Comparison of ENCODE assay signal across 21 cellular contexts in genomic region chr11:123264431-123264780, GRCh38.
DNase-seq lines count a peak whose midpoint lies in the region; ATAC-seq, FAIRE-seq and TF ChIP-seq lines count a peak whose summit lies in the region.
"Had no signal": no experiment of that assay in that cellular context is flagged by ENCODE, and none has a peak within 500 bp of the region (broad histone marks: within the 10 kb centered on the region; RNA-seq: fewer than 3 reads in every experiment).

No MANE protein-coding gene starts in this region.

- no TSS peak for BruUV-seq in GM12878 (replicated peaks; lab: Mats Ljungman, UMichigan)

- POLR2A ChIA-PET in GM12878 (lab: Charles Lee), result no interaction called here

- peak; percentile 12 for ATAC-seq in GM18907 (IDR thresholded peaks at IDR 0.05; ENCODE audit: unreplicated experiment)
- ATAC-seq in HG03159 (IDR thresholded peaks at IDR 0.05; ENCODE audit: unreplicated experiment), result peak; percentile 15
- peak; percentile 28 for ATAC-seq in GM12878
- ATAC-seq: K562 had no signal

- intact Hi-C loops in GM12878 (cut with micrococcal nuclease; ENCODE audit: unreplicated experiment) (loop anchor here (5.0 kb wide), 1 partner anchor 152 kb away; no protein-coding TSS in a partner anchor), ascending aorta (cut with DNase I) (loop anchor here (5.0 kb wide), 1 partner anchor 162 kb away; no protein-coding TSS in a partner anchor)

- no peaks in the 10 kb centered on the region for H3K27me3 ChIP-seq in BLaER1 treated with 17β-estradiol and CSF1 and Interleukin-3, amounts not matched to agents 10 nM and 100 nM
- H3K27me3 ChIP-seq in GM12878 (replicated peaks in 1 of 2; ENCODE audit: control insufficient read depth in 2 of 2, insufficient read depth in 2 of 2, low read length in 1 of 2) (no peaks in the 10 kb centered on the region), ascending aorta (no peaks in the 10 kb centered on the region), Peyer's patch (no peaks in the 10 kb centered on the region)
- H3K27me3 ChIP-seq: pancreas had no signal

- TF ChIP-seq POLR2A in GM12878 (IDR thresholded peaks at IDR 0.05; ENCODE audit: low read depth, low read length), result no peak
- TF ChIP-seq POLR2A in H54 (IDR thresholded peaks at IDR 0.05; ENCODE audit: low read depth, low read length), result no peak
- TF ChIP-seq POLR2A in Peyer's patch (IDR thresholded peaks at IDR 0.05), result no peak

- 0 out of 22 replicates have a peak, but pooled peaks cover 0 to 3% (median 0%) of the 10 kb centered on the region in 11 experiments for H3K36me3 ChIP-seq in BLaER1 treated with 17β-estradiol and CSF1 and Interleukin-3, amounts not matched to agents 10 nM and 100 nM
- H3K36me3 ChIP-seq in GM12878 (ENCODE audit: control insufficient read depth in 2 of 2, insufficient read depth in 2 of 2, low read length in 1 of 2), result no peaks in the 10 kb centered on the region
- no peaks in the 10 kb centered on the region for H3K36me3 ChIP-seq in ascending aorta
- H3K36me3 ChIP-seq in Peyer's patch, result no peaks in the 10 kb centered on the region
- H3K36me3 ChIP-seq: pancreas had no signal

- WGBS in GM12878 (ENCODE audit: insufficient coverage, insufficient replicate concordance, low lambda C conversion rate, missing lambda C conversion rate), result 4% methylated on average over 3 of the region's 3 CpGs

- peaks cover 11 to 30% (median 24%) of the 10 kb centered on the region in 11 experiments for H3K9me3 ChIP-seq in BLaER1 treated with 17β-estradiol and CSF1 and Interleukin-3, amounts not matched to agents 10 nM and 100 nM (replicated peaks in 1 of 11)
- no peaks in the 10 kb centered on the region for H3K9me3 ChIP-seq in GM12878 (replicated peaks; ENCODE audit: control insufficient read depth, insufficient read depth, low read length)
- no peaks in the 10 kb centered on the region for H3K9me3 ChIP-seq in ascending aorta
- H3K9me3 ChIP-seq in Peyer's patch, result no peaks in the 10 kb centered on the region
- H3K9me3 ChIP-seq: pancreas had no signal

- H3K79me2 ChIP-seq in GM12878 (ENCODE audit: control insufficient read depth, insufficient read depth, low read length), result no peaks in the 10 kb centered on the region

- no peaks in the 10 kb centered on the region for H4K20me1 ChIP-seq in BLaER1 treated with 17β-estradiol and CSF1 and Interleukin-3, amounts not matched to agents 10 nM and 100 nM
- no peaks in the 10 kb centered on the region for H4K20me1 ChIP-seq in GM12878 (ENCODE audit: control insufficient read depth, insufficient read depth)

- SMC1A ChIA-PET in GM12878 (lab: Charles Lee; ENCODE audit: uncharacterized antibody, unreplicated experiment), result interaction anchor here (1.0 to 1.3 kb wide), 3 partner anchors 35 to 215 kb away, joined by 3 to 4 read pairs (median 4); no protein-coding TSS in a partner anchor

- RAD21 ChIA-PET in GM12878 (lab: Charles Lee; ENCODE audit: unreplicated experiment), result interaction anchor here (2.1 kb wide), 1 partner anchor 143 kb away, joined by 10 read pairs; no protein-coding TSS in a partner anchor

- DNase-seq in GM12878 (ENCODE audit: low read depth, low spot score) (no peak), ascending aorta (ENCODE audit: low spot score in 2 of 2) (no peak), ACHN (no peak), H54 (ENCODE audit: insufficient read length, low spot score) (no peak), Peyer's patch (no peak)
- DNase-seq: activated CD4-positive, alpha-beta T cell treated with anti-CD3 and anti-CD28 coated beads for 48 hours; activated naive CD4-positive, alpha-beta T cell; CD4-positive, alpha-beta T cell; DMS53; NCI-H1092; NCI-H2107; NCI-H82; stimulated activated CD4-positive, alpha-beta T cell treated with anti-CD3 and anti-CD28 coated beads, Interleukin-2, amount 100 ng/mL, for 24 hours; SW 1271 had no signal

- no peak for FAIRE-seq in GM12878 (lab: Jason Lieb, UNC)
- FAIRE-seq in H54 (lab: Jason Lieb, UNC), result no peak
- FAIRE-seq: islet of Langerhans, K562, pancreas, TTC549 had no signal

- peaks cover 37 to 86% (median 77%) of the 10 kb centered on the region in 10 experiments for H3K4me1 ChIP-seq in BLaER1 treated with 17β-estradiol and CSF1 and Interleukin-3, amounts not matched to agents 10 nM and 100 nM
- H3K4me1 ChIP-seq in GM12878 (ENCODE audit: control insufficient read depth, insufficient read depth, low read length), result peaks cover 20% of the 10 kb centered on the region
- H3K4me1 ChIP-seq in ascending aorta, result no peaks in the 10 kb centered on the region
- H3K4me1 ChIP-seq in Peyer's patch, result no peaks in the 10 kb centered on the region

- peak overlapping the region; percentile 7 to 97 (median 91); a peak in 21 of 22 replicates for H3K27ac ChIP-seq in BLaER1 treated with 17β-estradiol and CSF1 and Interleukin-3, amounts not matched to agents 10 nM and 100 nM
- H3K27ac ChIP-seq in GM12878 (ENCODE audit: control insufficient read depth, insufficient read depth) (peak overlapping the region; percentile 53; the same call in 1 of the 2 replicates), ascending aorta (no peak overlapping the region), Peyer's patch (no peak overlapping the region)
- H3K27ac ChIP-seq: pancreas had no signal

- CTCF ChIA-PET in GM12878 (lab: Yijun Ruan, JAX), result interaction anchor here (0.6 to 4.0 kb wide), 3 partner anchors 18 to 211 kb away, joined by 3 to 62 read pairs (median 6); no protein-coding TSS in a partner anchor

- TF ChIP-seq CTCF in GM12878 (IDR thresholded peaks at IDR 0.05 in 2 of 3, conservative IDR thresholded peaks at IDR 0.05 in 1 of 3; ENCODE audit: control insufficient read depth in 2 of 3, extremely low read depth in 1 of 3, insufficient read depth in 1 of 3, low read depth in 3 of 3, low read length in 3 of 3) (no peak), ascending aorta (IDR thresholded peaks at IDR 0.05) (no peak), Peyer's patch (IDR thresholded peaks at IDR 0.05) (no peak)

- H3K4me3 ChIP-seq in BLaER1 treated with 17β-estradiol and CSF1 and Interleukin-3, amounts not matched to agents 10 nM and 100 nM, result peak overlapping the region; percentile 41 to 61 (median 54); a peak in 17 of 20 replicates
- H3K4me3 ChIP-seq in GM12878, result 0 out of 2 replicates have a peak overlapping the region, but pooled peaks have one; percentile 39
- H3K4me3 ChIP-seq in ascending aorta, result no peak overlapping the region
- no peak overlapping the region for H3K4me3 ChIP-seq in Peyer's patch
- H3K4me3 ChIP-seq: K562, pancreas had no signal

- in situ Hi-C loops in GM12878 (cut with MboI), result no loop called here
- in situ Hi-C loops in ACHN (cut with HindIII; ENCODE audit: low pct_ligation_motif_present, low pct_unique_long_range_greater_than_20kb, low sequenced_read_pairs), result loop anchor here (10.0 kb wide), 1 partner anchor 160 kb away; no protein-coding TSS in a partner anchor

- H3K9ac ChIP-seq in BLaER1 treated with 17β-estradiol and CSF1 and Interleukin-3, amounts not matched to agents 10 nM and 100 nM, result peak overlapping the region; percentile 46 to 86 (median 77); a peak in 20 of 22 replicates
- no peak overlapping the region for H3K9ac ChIP-seq in GM12878 (ENCODE audit: control insufficient read depth, insufficient read depth, low read length)

- no peak overlapping the region for H2AFZ ChIP-seq in GM12878 (ENCODE audit: control insufficient read depth, low read depth, low read length)

- no peak for TF ChIP-seq EP300 in GM12878 (IDR thresholded peaks at IDR 0.05; ENCODE audit: borderline replicate concordance in 1 of 2, control insufficient read depth in 1 of 2, low read depth in 2 of 2, low read length in 2 of 2)

- peak overlapping the region; percentile 86 to 98 (median 95) for H3K4me2 ChIP-seq in BLaER1 treated with 17β-estradiol and CSF1 and Interleukin-3, amounts not matched to agents 10 nM and 100 nM
- peak overlapping the region; percentile 96 for H3K4me2 ChIP-seq in GM12878 (ENCODE audit: control insufficient read depth, insufficient read depth)

- no peak for TF ChIP-seq RAD21 in GM12878 (IDR thresholded peaks at IDR 0.05; ENCODE audit: insufficient read depth, low read depth, low read length)

TF ChIP-seq in GM12878, 131 proteins besides CTCF, POLR2A, EP300 and RAD21 (continues in another document):
- TF ChIP-seq EED (IDR thresholded peaks at IDR 0.05; ENCODE audit: low read depth), result peak; percentile 74
- peak; percentile 45 for TF ChIP-seq RUNX3 (IDR thresholded peaks at IDR 0.05; ENCODE audit: low read length)
- TF ChIP-seq CHD1 (IDR thresholded peaks at IDR 0.05; ENCODE audit: low read depth, low read length), result no peak
- TF ChIP-seq USF2 (IDR thresholded peaks at IDR 0.05; ENCODE audit: borderline replicate concordance, low read depth, low read length), result no peak
- TF ChIP-seq GABPA (IDR thresholded peaks at IDR 0.05; ENCODE audit: low read depth), result no peak
- no peak for TF ChIP-seq JUNB (IDR thresholded peaks at IDR 0.05)
- peak in 1 of 2 experiments; percentile 11; a peak in 1 of 4 replicates for TF ChIP-seq IKZF2 (IDR thresholded peaks at IDR 0.05)
- TF ChIP-seq SMAD5 (IDR thresholded peaks at IDR 0.05; ENCODE audit: low read depth), result no peak
- TF ChIP-seq NBN (IDR thresholded peaks at IDR 0.05), result no peak
- no peak for TF ChIP-seq ESRRA (IDR thresholded peaks at IDR 0.05; ENCODE audit: low read length)
- TF ChIP-seq, protein P1, sequence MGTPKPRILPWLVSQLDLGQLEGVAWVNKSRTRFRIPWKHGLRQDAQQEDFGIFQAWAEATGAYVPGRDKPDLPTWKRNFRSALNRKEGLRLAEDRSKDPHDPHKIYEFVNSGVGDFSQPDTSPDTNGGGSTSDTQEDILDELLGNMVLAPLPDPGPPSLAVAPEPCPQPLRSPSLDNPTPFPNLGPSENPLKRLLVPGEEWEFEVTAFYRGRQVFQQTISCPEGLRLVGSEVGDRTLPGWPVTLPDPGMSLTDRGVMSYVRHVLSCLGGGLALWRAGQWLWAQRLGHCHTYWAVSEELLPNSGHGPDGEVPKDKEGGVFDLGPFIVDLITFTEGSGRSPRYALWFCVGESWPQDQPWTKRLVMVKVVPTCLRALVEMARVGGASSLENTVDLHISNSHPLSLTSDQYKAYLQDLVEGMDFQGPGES (IDR thresholded peaks at IDR 0.05), result no peak
- no peak for TF ChIP-seq YBX1 (IDR thresholded peaks at IDR 0.05)

Comparison
In these comparisons a context has a peak if more than half of its experiments do, and no peak if none do; other contexts are left out.
1. H3K27ac ChIP-seq: peak in BLaER1 treated with 17β-estradiol and CSF1 and Interleukin-3, amounts not matched to agents 10 nM and 100 nM (11 of 11) and GM12878 (single experiment); none in ascending aorta (0 of 2) and Peyer's patch (0 of 4).
2. H3K4me3 ChIP-seq: peak in BLaER1 treated with 17β-estradiol and CSF1 and Interleukin-3, amounts not matched to agents 10 nM and 100 nM (10 of 10) and GM12878 (single experiment); none in ascending aorta (0 of 2) and Peyer's patch (0 of 4).
3. Peak in every context shown above with its lines, with median percentiles within 50 percentile points of each other: ATAC-seq.